Comparison of ENCODE assay signal across 8 cellular contexts in the genomic region with DNA sequence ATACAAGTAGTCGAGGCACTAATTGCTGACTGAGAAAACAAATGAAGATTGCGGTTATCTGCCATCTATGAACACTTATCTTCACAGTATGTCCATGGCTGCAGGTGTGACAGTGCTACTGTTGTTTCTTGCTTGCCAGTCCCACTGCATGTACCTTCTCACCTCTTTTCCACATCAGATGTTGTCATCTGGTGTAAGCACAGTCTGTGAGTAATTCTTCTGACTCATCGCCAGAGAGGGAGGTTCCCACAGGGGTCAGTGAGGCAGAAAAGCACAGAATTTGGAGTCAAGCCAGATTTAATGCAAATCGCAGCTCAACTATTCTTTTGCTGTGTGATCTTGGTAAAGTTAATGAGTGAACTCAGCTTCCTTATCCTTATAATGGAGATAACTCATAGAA.
DNase-seq lines count a peak whose midpoint lies in the region; FAIRE-seq and TF ChIP-seq lines count a peak whose summit lies in the region.

No MANE protein-coding gene starts in this region.

- no peak overlapping the region for H3K27ac ChIP-seq in breast epithelium
- H3K27ac ChIP-seq in brain microvascular endothelial cell, result peak overlapping the region; percentile 3

- no peaks in the 10 kb centered on the region for H3K9me3 ChIP-seq in breast epithelium

- DNase-seq in MCF 10A (ENCODE audit: unreplicated experiment) (peak; percentile 94), breast epithelium (ENCODE audit: low spot score in 2 of 2) (no peak), H54 (ENCODE audit: insufficient read length, low spot score) (peak; percentile 9), LHCN-M2 (ENCODE audit: low read depth) (peak; percentile 77), brain microvascular endothelial cell (peak; percentile 84), skeletal muscle cell (ENCODE audit: low read depth) (peak; percentile 80), inferior parietal cortex (ENCODE audit: extremely low spot score) (no peak), KG1 (lab: John Stamatoyannopoulos, UW) (no peak)

- peaks cover 16% of the 10 kb centered on the region for H3K4me1 Mint-ChIP-seq in MCF 10A (ENCODE audit: insufficient read depth, unreplicated experiment)

- no peaks in the 10 kb centered on the region for H3K4me1 ChIP-seq in breast epithelium

- no TSS peak for BruUV-seq in MCF 10A (replicated peaks; lab: Mats Ljungman, UMichigan)

- TF ChIP-seq CTCF in MCF 10A (IDR thresholded peaks at IDR 0.05; ENCODE audit: unreplicated experiment) (no peak), breast epithelium (IDR thresholded peaks at IDR 0.05) (no peak), brain microvascular endothelial cell (IDR thresholded peaks at IDR 0.05; ENCODE audit: low read depth, low read length, missing control alignments) (no peak)

- CTCF ChIA-PET in MCF 10A (lab: Yijun Ruan, JAX), result interaction anchor here (1.1 kb wide), 1 partner anchor 186 kb away, joined by 5 read pairs; no protein-coding TSS in a partner anchor

- H3K36me3 ChIP-seq in breast epithelium, result no peaks in the 10 kb centered on the region
- H3K36me3 ChIP-seq in brain microvascular endothelial cell (replicated peaks), result no peaks in the 10 kb centered on the region

- in situ Hi-C loops in brain microvascular endothelial cell (cut with HindIII; ENCODE audit: low pct_ligation_motif_present, low sequenced_read_pairs), result no loop called here

- H3K4me3 Mint-ChIP-seq in MCF 10A (ENCODE audit: unreplicated experiment), result no peak overlapping the region

- no peaks in the 10 kb centered on the region for H3K36me3 Mint-ChIP-seq in MCF 10A (ENCODE audit: insufficient read depth, unreplicated experiment)

- peaks cover 1% of the 10 kb centered on the region for H3K9me3 Mint-ChIP-seq in MCF 10A (ENCODE audit: unreplicated experiment)

- intact Hi-C loops in MCF 10A (cut with micrococcal nuclease) (no loop called here), breast epithelium (cut with DNase I; ENCODE audit: low total_unique reads) (no loop called here)

- peak; percentile 57 for FAIRE-seq in H54 (lab: Jason Lieb, UNC)

- POLR2A ChIA-PET in MCF 10A (lab: Yijun Ruan, JAX), result no interaction called here

- H3K4me3 ChIP-seq in breast epithelium (no peak overlapping the region), brain microvascular endothelial cell (ENCODE audit: low read depth, low read length) (no peak overlapping the region), skeletal muscle cell (ENCODE audit: low read depth, low read length) (no peak overlapping the region)

- TF ChIP-seq POLR2A in breast epithelium (IDR thresholded peaks at IDR 0.05) (no peak), H54 (IDR thresholded peaks at IDR 0.05; ENCODE audit: low read depth, low read length) (no peak)

- H3K27me3 Mint-ChIP-seq in MCF 10A (ENCODE audit: insufficient read depth, unreplicated experiment), result peaks cover 44% of the 10 kb centered on the region

- H3K27me3 ChIP-seq in breast epithelium (peaks cover 0 to 19% of the 10 kb centered on the region in 2 donors), brain microvascular endothelial cell (replicated peaks) (no peaks in the 10 kb centered on the region)

- H3K27ac Mint-ChIP-seq in MCF 10A (ENCODE audit: low read depth, unreplicated experiment), result no peak overlapping the region

Comparison
In these comparisons a context has a peak if more than half of its experiments do, and no peak if none do; other contexts are left out.
1. DNase-seq: peak in MCF 10A (single experiment), H54 (single experiment), LHCN-M2 (single experiment), brain microvascular endothelial cell (single experiment) and skeletal muscle cell (single experiment); none in breast epithelium (0 of 2), inferior parietal cortex (single experiment) and KG1 (single experiment).